In the genomic region with DNA sequence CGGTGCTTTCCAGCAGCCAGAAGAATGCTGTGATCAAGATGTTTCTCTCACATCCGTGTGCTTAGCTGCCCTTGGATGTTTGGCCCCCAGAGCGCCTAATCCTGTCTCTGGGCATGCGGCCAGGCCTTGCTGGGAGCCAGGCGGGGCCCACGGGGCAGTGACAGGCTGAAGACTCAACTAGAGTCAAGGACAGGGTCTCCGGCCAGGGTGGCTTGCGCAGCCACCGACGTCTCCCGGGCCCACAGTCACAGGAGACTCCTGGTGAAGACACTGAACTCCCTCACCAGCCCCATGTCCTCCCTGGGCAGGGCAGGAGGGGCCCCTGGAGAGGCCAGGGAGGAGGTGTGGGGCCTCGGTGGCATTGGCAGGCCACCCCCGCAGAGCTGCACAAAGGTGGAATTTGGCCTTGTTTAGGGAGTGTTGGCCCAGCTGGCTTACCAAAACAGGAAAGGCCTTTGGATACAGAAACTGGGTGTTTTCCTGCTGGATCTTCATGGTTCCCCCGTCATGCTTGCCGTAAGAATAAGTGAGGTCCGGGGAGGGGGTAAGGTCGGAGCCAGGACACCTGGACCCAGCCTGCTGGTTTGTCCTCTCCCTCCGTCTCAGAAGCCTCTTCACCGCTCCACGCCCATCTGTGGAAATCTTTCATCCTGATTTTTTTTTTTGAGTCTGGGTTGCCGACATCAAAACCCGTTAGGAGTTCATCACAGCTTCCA, we compare ENCODE assay signal across 17 cellular contexts. TPM values are rescaled to one million over a fixed set of nuclear protein-coding genes. Genes with fewer than 3 reads are reported as not detected.
DNase-seq lines count a peak whose midpoint lies in the region; ATAC-seq and TF ChIP-seq lines count a peak whose summit lies in the region.
"Had no signal": no experiment of that assay in that cellular context is flagged by ENCODE, and none has a peak within 500 bp of the region (broad histone marks: within the 10 kb centered on the region; RNA-seq: fewer than 3 reads in every experiment).

No MANE protein-coding gene starts in this region.

- H3K9me3 ChIP-seq in BLaER1 treated with 17β-estradiol and CSF1 and Interleukin-3, amounts not matched to agents 10 nM and 100 nM (replicated peaks in 1 of 11) = no peaks in the 10 kb centered on the region
- H3K9me3 ChIP-seq in hepatocyte (ENCODE audit: low read depth) (no peaks in the 10 kb centered on the region), gastrocnemius medialis (no peaks in the 10 kb centered on the region)

- no peak for TF ChIP-seq CTCF in hepatocyte (IDR thresholded peaks at IDR 0.05; ENCODE audit: poor library complexity)
- no peak for TF ChIP-seq CTCF in gastrocnemius medialis (IDR thresholded peaks at IDR 0.05 in 4 of 5, conservative IDR thresholded peaks at IDR 0.05 in 1 of 5)
- no peak for TF ChIP-seq CTCF in osteocyte (IDR thresholded peaks at IDR 0.05)
- TF ChIP-seq CTCF in activated CD8-positive, alpha-beta T cell treated with anti-CD3 and anti-CD28 coated beads for 36 hours (IDR thresholded peaks at IDR 0.05) = no peak

- CTCF ChIA-PET in activated CD8-positive, alpha-beta T cell treated with anti-CD3 and anti-CD28 coated beads for 36 hours (lab: Charles Lee) = interaction anchor here (1.2 to 2.8 kb wide), 4 partner anchors 9 to 129 kb away, joined by 3 to 21 read pairs (median 9); a partner anchor contains a TSS

- H3K27ac ChIP-seq in BLaER1 treated with 17β-estradiol and CSF1 and Interleukin-3, amounts not matched to agents 10 nM and 100 nM = peak overlapping the region in 8 of 11 experiments; percentile 32 to 92 (median 52); a peak in 14 of 22 replicates
- peak overlapping the region; percentile 62 for H3K27ac ChIP-seq in caudate nucleus (ENCODE audit: low read depth, low read length)
- H3K27ac ChIP-seq in hepatocyte = no peak overlapping the region
- H3K27ac ChIP-seq in gastrocnemius medialis = peak overlapping the region; percentile 55 to 76 (median 70)

- POLR2A ChIA-PET in activated CD8-positive, alpha-beta T cell treated with anti-CD3 and anti-CD28 coated beads for 36 hours (lab: Charles Lee) = no interaction called here

- no peak overlapping the region for H3K4me3 Mint-ChIP-seq in osteocyte (ENCODE audit: unreplicated experiment)
- H3K4me3 Mint-ChIP-seq in activated CD8-positive, alpha-beta T cell treated with anti-CD3 and anti-CD28 coated beads for 36 hours = no peak overlapping the region
- H3K4me3 Mint-ChIP-seq: activated CD8-positive, alpha-beta T cell treated with anti-CD3 and anti-CD28 coated beads, Interleukin-2, amount 10 ng/mL, durations not matched to agents 7 days and 5 days; IgD-negative memory B cell; natural killer cell had no signal

- intact Hi-C loops in gastrocnemius medialis (cut with DNase I; ENCODE audit: low total_unique reads) = no loop called here
- intact Hi-C loops in activated CD8-positive, alpha-beta T cell treated with anti-CD3 and anti-CD28 coated beads for 36 hours (cut with micrococcal nuclease) = no loop called here

- peaks cover 18 to 67% (median 54%) of the 10 kb centered on the region in 11 experiments for H3K36me3 ChIP-seq in BLaER1 treated with 17β-estradiol and CSF1 and Interleukin-3, amounts not matched to agents 10 nM and 100 nM
- H3K36me3 ChIP-seq in hepatocyte (replicated peaks; ENCODE audit: insufficient read depth, low read depth) (peaks cover 3% of the 10 kb centered on the region), gastrocnemius medialis (peaks cover 0 to 59% of the 10 kb centered on the region in 2 donors)

- H3K27me3 Mint-ChIP-seq in osteocyte (ENCODE audit: unreplicated experiment) = no peaks in the 10 kb centered on the region
- no peaks in the 10 kb centered on the region for H3K27me3 Mint-ChIP-seq in activated CD8-positive, alpha-beta T cell treated with anti-CD3 and anti-CD28 coated beads for 36 hours
- H3K27me3 Mint-ChIP-seq: IgD-negative memory B cell had no signal

- no peak overlapping the region for H3K27ac Mint-ChIP-seq in osteocyte (ENCODE audit: unreplicated experiment)
- no peak overlapping the region for H3K27ac Mint-ChIP-seq in activated CD8-positive, alpha-beta T cell treated with anti-CD3 and anti-CD28 coated beads for 36 hours
- H3K27ac Mint-ChIP-seq: activated CD8-positive, alpha-beta T cell treated with anti-CD3 and anti-CD28 coated beads, Interleukin-2, amount 10 ng/mL, durations not matched to agents 7 days and 5 days; IgD-negative memory B cell; natural killer cell had no signal

- H3K9me2 ChIP-seq in hepatocyte (replicated peaks; ENCODE audit: insufficient read depth) = no peaks in the 10 kb centered on the region

- WGBS in hepatocyte (ENCODE audit: low lambda C conversion rate, missing lambda C conversion rate) = 85% methylated on average over 22 of the region's 22 CpGs

- in situ Hi-C loops in gastrocnemius medialis (cut with MboI; ENCODE audit: low sequenced_read_pairs in 4 of 4) = no loop called here

- H3K36me3 Mint-ChIP-seq in osteocyte (ENCODE audit: unreplicated experiment) = peaks cover 22% of the 10 kb centered on the region
- peaks cover 1% of the 10 kb centered on the region for H3K36me3 Mint-ChIP-seq in activated CD8-positive, alpha-beta T cell treated with anti-CD3 and anti-CD28 coated beads for 36 hours (ENCODE audit: low read depth)
- H3K36me3 Mint-ChIP-seq: activated naive CD4-positive, alpha-beta T cell treated with anti-CD3 and anti-CD28 coated beads, Interleukin-2, amount 50 U/mL, for 72 hours; IgD-negative memory B cell; natural killer cell had no signal

- H3K4me1 ChIP-seq in BLaER1 treated with 17β-estradiol and CSF1 and Interleukin-3, amounts not matched to agents 10 nM and 100 nM = peaks cover 22 to 89% (median 85%) of the 10 kb centered on the region in 10 experiments
- H3K4me1 ChIP-seq in hepatocyte (ENCODE audit: insufficient read depth) = no peaks in the 10 kb centered on the region
- peaks cover 0 to 3% of the 10 kb centered on the region in 2 donors for H3K4me1 ChIP-seq in gastrocnemius medialis

- H3K79me2 ChIP-seq in hepatocyte = no peaks in the 10 kb centered on the region

- H3K4me2 ChIP-seq in BLaER1 treated with 17β-estradiol and CSF1 and Interleukin-3, amounts not matched to agents 10 nM and 100 nM = peak overlapping the region in 6 of 11 experiments; percentile 12 to 32 (median 20); a peak in 7 of 22 replicates
- no peak overlapping the region for H3K4me2 ChIP-seq in hepatocyte

- peaks cover 0 to 35% (median 0%) of the 10 kb centered on the region in 11 experiments; a peak in 5 of 22 replicates for H4K20me1 ChIP-seq in BLaER1 treated with 17β-estradiol and CSF1 and Interleukin-3, amounts not matched to agents 10 nM and 100 nM
- H4K20me1 ChIP-seq in hepatocyte (ENCODE audit: insufficient read depth, poor library complexity, severe bottlenecking) = no peaks in the 10 kb centered on the region

- ATAC-seq in gastrocnemius medialis = peak; percentile 14 to 18
- ATAC-seq in activated CD8-positive, alpha-beta T cell treated with anti-CD3 and anti-CD28 coated beads for 36 hours = no peak
- ATAC-seq: activated CD8-positive, alpha-beta T cell treated with anti-CD3 and anti-CD28 coated beads, Interleukin-2, amount 10 ng/mL, durations not matched to agents 7 days and 5 days; activated naive CD4-positive, alpha-beta T cell treated with anti-CD3 and anti-CD28 coated beads, Interleukin-2, amount 50 U/mL, for 72 hours; natural killer cell had no signal

- no peaks in the 10 kb centered on the region for H3K9me3 Mint-ChIP-seq in osteocyte (ENCODE audit: unreplicated experiment)
- H3K9me3 Mint-ChIP-seq in activated CD8-positive, alpha-beta T cell treated with anti-CD3 and anti-CD28 coated beads for 36 hours = no peaks in the 10 kb centered on the region
- H3K9me3 Mint-ChIP-seq: activated naive CD4-positive, alpha-beta T cell treated with anti-CD3 and anti-CD28 coated beads, Interleukin-2, amount 50 U/mL, for 72 hours; IgD-negative memory B cell; natural killer cell had no signal

- DNase-seq in caudate nucleus (lab: John Stamatoyannopoulos, UW) = peak in 12 of 61 donors; percentile 14 to 50 (median 28)
- peak; percentile 53 for DNase-seq in hepatocyte (ENCODE audit: low spot score)
- no peak for DNase-seq in gastrocnemius medialis
- no peak for DNase-seq in osteocyte (ENCODE audit: extremely low spot score, unreplicated experiment)
- no peak for DNase-seq in occipital lobe (lab: John Stamatoyannopoulos, UW)
- no peak for DNase-seq in NCI-H2029 treated with DMSO at 0.1 percent for 48 hours (lab: John Stamatoyannopoulos, UW)
- no peak for DNase-seq in activated CD8-positive, alpha-beta T cell treated with anti-CD3 and anti-CD28 coated beads for 36 hours
- DNase-seq: activated CD8-positive, alpha-beta T cell treated with anti-CD3 and anti-CD28 coated beads, Interleukin-2, amount 10 ng/mL, durations not matched to agents 7 days and 5 days; AML-193; effector memory CD4-positive, alpha-beta T cell; natural killer cell; NCI-H2081 treated with DMSO at 0.1 percent for 48 hours; stimulated activated naive CD4-positive, alpha-beta T cell treated with Interleukin-2 at 50 U/mL for 16 hours; T-helper 2 cell had no signal

- TF ChIP-seq POLR2A in gastrocnemius medialis (IDR thresholded peaks at IDR 0.05) = peak in 1 of 2 donors; percentile 2

- peak overlapping the region in 8 of 11 experiments; percentile 16 to 66 (median 48); a peak in 14 of 22 replicates for H3K9ac ChIP-seq in BLaER1 treated with 17β-estradiol and CSF1 and Interleukin-3, amounts not matched to agents 10 nM and 100 nM

- H3K4me1 Mint-ChIP-seq in osteocyte (ENCODE audit: unreplicated experiment) = no peaks in the 10 kb centered on the region
- no peaks in the 10 kb centered on the region for H3K4me1 Mint-ChIP-seq in activated CD8-positive, alpha-beta T cell treated with anti-CD3 and anti-CD28 coated beads for 36 hours (ENCODE audit: low read depth)
- H3K4me1 Mint-ChIP-seq: IgD-negative memory B cell, natural killer cell had no signal

- H2AFZ ChIP-seq in hepatocyte = no peak overlapping the region

- no peak overlapping the region for H3K4me3 ChIP-seq in BLaER1 treated with 17β-estradiol and CSF1 and Interleukin-3, amounts not matched to agents 10 nM and 100 nM
- H3K4me3 ChIP-seq in hepatocyte (no peak overlapping the region), gastrocnemius medialis (no peak overlapping the region)

- 0 out of 22 replicates have a peak, but pooled peaks cover 0 to 5% (median 0%) of the 10 kb centered on the region in 11 experiments for H3K27me3 ChIP-seq in BLaER1 treated with 17β-estradiol and CSF1 and Interleukin-3, amounts not matched to agents 10 nM and 100 nM
- H3K27me3 ChIP-seq in hepatocyte (no peaks in the 10 kb centered on the region), gastrocnemius medialis (no peaks in the 10 kb centered on the region)

RNA-seq across cellular contexts. Expression of a gene that starts 10.0 kb away (rescaled TPM):
- total RNA-seq in hepatocyte = 81.6 and 130 TPM in 2 replicates
- polyA plus RNA-seq in hepatocyte = 270 and 276 TPM in 2 replicates
- 100 to 1,000 TPM; 259 to 497 (median 377) TPM for total RNA-seq in gastrocnemius medialis
- 71.7 and 74.4 TPM in 2 replicates for total RNA-seq in osteocyte
- 26.5 TPM for total RNA-seq in occipital lobe
- 100 to 1,000 TPM; 113 to 120 TPM for total RNA-seq in activated CD8-positive, alpha-beta T cell treated with anti-CD3 and anti-CD28 coated beads for 36 hours

RNA-seq across cellular contexts. Expression of a gene that starts 27.6 kb away (rescaled TPM):
- total RNA-seq in hepatocyte = 121 and 122 TPM in 2 replicates
- polyA plus RNA-seq in hepatocyte = 148 and 170 TPM in 2 replicates
- 100 to 1,000 TPM; 269 to 421 (median 373) TPM for total RNA-seq in gastrocnemius medialis
- 31.2 and 35.3 TPM in 2 replicates for total RNA-seq in osteocyte
- total RNA-seq in occipital lobe = 16.7 TPM
- total RNA-seq in activated CD8-positive, alpha-beta T cell treated with anti-CD3 and anti-CD28 coated beads for 36 hours = 10 to 100 TPM; 27.8 to 29.5 TPM

RNA-seq across cellular contexts. Expression of a gene that starts 33.7 kb away (rescaled TPM):
- total RNA-seq in hepatocyte = 42.4 and 46.8 TPM in 2 replicates
- 35.8 and 37.9 TPM in 2 replicates for polyA plus RNA-seq in hepatocyte
- 10 to 100 TPM; 53.7 to 74.1 (median 63.4) TPM for total RNA-seq in gastrocnemius medialis
- total RNA-seq in osteocyte = 91.0 and 101 TPM in 2 replicates
- 35.7 TPM for total RNA-seq in occipital lobe
- total RNA-seq in activated CD8-positive, alpha-beta T cell treated with anti-CD3 and anti-CD28 coated beads for 36 hours = 100 to 1,000 TPM; 263 to 283 TPM
